Comparison of ENCODE assay signal across 16 cellular contexts in genomic region chr5:73066466-73066865, GRCh38. TPM values are rescaled to one million over a fixed set of nuclear protein-coding genes. Genes with fewer than 3 reads are reported as not detected.
DNase-seq lines count a peak whose midpoint lies in the region; TF ChIP-seq lines count a peak whose summit lies in the region.
"Had no signal": no experiment of that assay in that cellular context is flagged by ENCODE, and none has a peak within 500 bp of the region (broad histone marks: within the 10 kb centered on the region; RNA-seq: fewer than 3 reads in every experiment).

No MANE protein-coding gene starts in this region.

- H3K36me3 Mint-ChIP-seq in activated CD4-positive, alpha-beta memory T cell treated with anti-CD3 and anti-CD28 coated beads for 36 hours, result no peaks in the 10 kb centered on the region

- H3K4me1 Mint-ChIP-seq in activated CD4-positive, alpha-beta memory T cell treated with anti-CD3 and anti-CD28 coated beads for 36 hours (ENCODE audit: low read depth), result no peaks in the 10 kb centered on the region
- H3K4me1 Mint-ChIP-seq: activated T-helper 17 cell treated with anti-CD3 and anti-CD28 coated beads, Interleukin-2, amount 50 U/mL, for 72 hours; brain had no signal

- POLR2A ChIA-PET in activated CD4-positive, alpha-beta memory T cell treated with anti-CD3 and anti-CD28 coated beads for 36 hours (lab: Charles Lee), result no interaction called here

- no peaks in the 10 kb centered on the region for H3K9me3 Mint-ChIP-seq in activated CD4-positive, alpha-beta memory T cell treated with anti-CD3 and anti-CD28 coated beads for 36 hours
- H3K9me3 Mint-ChIP-seq: activated T-helper 17 cell treated with anti-CD3 and anti-CD28 coated beads, Interleukin-2, amount 50 U/mL, for 72 hours had no signal

- no peak overlapping the region for H3K4me3 ChIP-seq in HFF-Myc (replicated peaks; ENCODE audit: low read depth, low read length)
- H3K4me3 ChIP-seq: HAP-1, upper lobe of left lung had no signal

- no peak overlapping the region for H3K4me3 Mint-ChIP-seq in activated CD4-positive, alpha-beta memory T cell treated with anti-CD3 and anti-CD28 coated beads for 36 hours
- H3K4me3 Mint-ChIP-seq: activated T-helper 17 cell treated with anti-CD3 and anti-CD28 coated beads, Interleukin-2, amount 50 U/mL, for 72 hours; brain had no signal

- intact Hi-C loops in activated CD4-positive, alpha-beta memory T cell treated with anti-CD3 and anti-CD28 coated beads for 36 hours (cut with micrococcal nuclease), result no loop called here

- CTCF ChIA-PET in activated CD4-positive, alpha-beta memory T cell treated with anti-CD3 and anti-CD28 coated beads for 36 hours (lab: Charles Lee), result no interaction called here

- H3K27me3 Mint-ChIP-seq in activated CD4-positive, alpha-beta memory T cell treated with anti-CD3 and anti-CD28 coated beads for 36 hours, result no peaks in the 10 kb centered on the region
- H3K27me3 Mint-ChIP-seq: activated T-helper 17 cell treated with anti-CD3 and anti-CD28 coated beads, Interleukin-2, amount 50 U/mL, for 72 hours; brain had no signal

- H3K27ac Mint-ChIP-seq in activated CD4-positive, alpha-beta memory T cell treated with anti-CD3 and anti-CD28 coated beads for 36 hours, result no peak overlapping the region
- H3K27ac Mint-ChIP-seq: activated T-helper 17 cell treated with anti-CD3 and anti-CD28 coated beads, Interleukin-2, amount 50 U/mL, for 72 hours; brain had no signal

- no peak for TF ChIP-seq CTCF in HFF-Myc (IDR thresholded peaks at IDR 0.05; ENCODE audit: low read depth, low read length, missing control alignments)

- peak; percentile 20 for DNase-seq in AG08396 (ENCODE audit: low spot score)
- peak; percentile 63 for DNase-seq in HFF-Myc (ENCODE audit: extremely low read depth, low read depth)
- DNase-seq in amniotic epithelial cell (ENCODE audit: low read depth), result peak; percentile 16
- DNase-seq in foreskin melanocyte, result peak; percentile 86
- no peak for DNase-seq in activated CD4-positive, alpha-beta memory T cell treated with anti-CD3 and anti-CD28 coated beads for 36 hours
- DNase-seq in OCI-M2 (lab: John Stamatoyannopoulos, UW; ENCODE audit: unreplicated experiment), result no peak
- no peak for DNase-seq in NCI-H345 treated with DMSO at 0.1 percent for 48 hours (lab: John Stamatoyannopoulos, UW; ENCODE audit: unreplicated experiment)
- no peak for DNase-seq in NCI-H524 (lab: John Stamatoyannopoulos, UW)
- DNase-seq: midbrain; NCI-H1092; NK-92 treated with Interleukin-12 subunit alpha and Interleukin-12 subunit beta, amount 100 ng/mL, for 24 hours; SIG-M5; upper lobe of left lung had no signal

RNA-seq across cellular contexts. Expression of gene TMEM171, which starts 53.9 kb away (rescaled TPM):
- total RNA-seq in activated CD4-positive, alpha-beta memory T cell treated with anti-CD3 and anti-CD28 coated beads for 36 hours, result not detected
- total RNA-seq: activated T-helper 17 cell treated with anti-CD3 and anti-CD28 coated beads, Interleukin-2, amount 50 U/mL, for 72 hours had no signal

Comparison
In these comparisons a context has a peak if more than half of its experiments do, and no peak if none do; other contexts are left out.
1. DNase-seq: peak in AG08396 (single experiment), HFF-Myc (single experiment), amniotic epithelial cell (single experiment) and foreskin melanocyte (single experiment); none in activated CD4-positive, alpha-beta memory T cell treated with anti-CD3 and anti-CD28 coated beads for 36 hours (single experiment), OCI-M2 (single experiment), NCI-H345 treated with DMSO at 0.1 percent for 48 hours (single experiment) and NCI-H524 (0 of 2).